ENCODE assay signal across 10 cellular contexts in genomic region chr9:114285166-114285867, GRCh38. TPM values are rescaled to one million over a fixed set of nuclear protein-coding genes. Genes with fewer than 3 reads are reported as not detected.
DNase-seq lines count a peak whose midpoint lies in the region; ATAC-seq, FAIRE-seq and TF ChIP-seq lines count a peak whose summit lies in the region.
"Had no signal": no experiment of that assay in that cellular context is flagged by ENCODE, and none has a peak within 500 bp of the region (broad histone marks: within the 10 kb centered on the region; RNA-seq: fewer than 3 reads in every experiment).

No MANE protein-coding gene starts in this region.

- H3K79me1 ChIP-seq in H1 (ENCODE audit: low read depth, low read length): no peaks in the 10 kb centered on the region

- no peak overlapping the region for H4K91ac ChIP-seq in H1 (replicated peaks; ENCODE audit: insufficient read length, low read length)

- H2BK15ac ChIP-seq in H1 (ENCODE audit: low read length): no peak overlapping the region

- POLR2A ChIA-PET in AG04450 (lab: Yijun Ruan, JAX): interaction anchor here (0.6 to 1.1 kb wide), 2 partner anchors 8 to 19 kb away, joined by 3 to 4 read pairs; no protein-coding TSS in a partner anchor
- POLR2A ChIA-PET in H1 (lab: Charles Lee; ENCODE audit: partially characterized antibody): no interaction called here

- TF ChIP-seq CTCF in AG04450 (IDR thresholded peaks at IDR 0.05; ENCODE audit: low read depth, low read length) (peak; percentile 29; the same call in 1 of the 2 replicates), H1 (IDR thresholded peaks at IDR 0.05; ENCODE audit: control extremely low read depth in 1 of 3, insufficient read depth in 1 of 3, low read depth in 1 of 3, low read length in 3 of 3) (no peak), mucosa of descending colon (IDR thresholded peaks at IDR 0.05) (no peak)

- H3K4me1 ChIP-seq in H1 (replicated peaks in 1 of 4; ENCODE audit: control insufficient read depth in 3 of 4, insufficient read depth in 4 of 4, low read length in 3 of 4) (peaks cover 0 to 20% (median 4%) of the 10 kb centered on the region in 4 experiments; a peak in 5 of 7 replicates), mucosa of descending colon (ENCODE audit: low read depth) (no peaks in the 10 kb centered on the region)

- intact Hi-C loops in mucosa of descending colon (cut with DNase I, micrococcal nuclease): loop anchor here in 1 of 2 donors (5.0 kb wide), 1 partner anchor 133 kb away; no protein-coding TSS in a partner anchor

- WGBS in H1 (ENCODE audit: extremely low coverage in 1 of 2, insufficient coverage in 1 of 2, insufficient read length in 1 of 2, insufficient replicate concordance in 2 of 2, low coverage in 1 of 2, low lambda C conversion rate in 2 of 2, missing lambda C conversion rate in 1 of 2), 2 experiments: 81% methylated on average over 18 of the region's 20 CpGs; no CpG with 5 or more reads in 1 of the 2 experiments

- ATAC-seq in mucosa of descending colon: no peak
- no peak for ATAC-seq in GM19395 (IDR thresholded peaks at IDR 0.05; ENCODE audit: unreplicated experiment)

- no peaks in the 10 kb centered on the region for H3K79me2 ChIP-seq in H1 (ENCODE audit: control insufficient read depth in 1 of 2, insufficient read depth in 2 of 2, low read length in 2 of 2)

- no peak overlapping the region for H2BK20ac ChIP-seq in H1 (ENCODE audit: low read length)

- CTCF ChIA-PET in AG04450 (lab: Charles Lee): interaction anchor here (1.2 to 16.9 kb wide), 4 partner anchors 99 to 203 kb away, joined by 3 to 348 read pairs (median 10); partner anchors contain the start of gene COL27A1
- CTCF ChIA-PET in H1 (lab: Charles Lee; ENCODE audit: partially characterized antibody): interaction anchor here (0.6 to 2.9 kb wide), 10 partner anchors 8 to 202 kb away, joined by 3 to 20 read pairs (median 5); partner anchors contain the start of genes COL27A1 and KIF12

- H3K14ac ChIP-seq in H1 (ENCODE audit: insufficient read length): no peak overlapping the region

- H4K5ac ChIP-seq in H1 (ENCODE audit: insufficient read length, low read depth, low read length): no peak overlapping the region

- no peak overlapping the region for H2BK120ac ChIP-seq in H1 (replicated peaks; ENCODE audit: low read depth, low read length)

- H3K4me3 ChIP-seq in AG04450 (ENCODE audit: low read depth, low read length) (no peak overlapping the region), H1 (ENCODE audit: extremely low read depth in 1 of 4, insufficient read depth in 2 of 4, low read depth in 3 of 4, low read length in 4 of 4) (no peak overlapping the region), mucosa of descending colon (no peak overlapping the region)
- H3K4me3 ChIP-seq: skin epidermis had no signal

- TF ChIP-seq RAD21 in H1 (IDR thresholded peaks at IDR 0.05 in 1 of 2, conservative IDR thresholded peaks at IDR 0.05 in 1 of 2; ENCODE audit: low read depth in 2 of 2, low read length in 2 of 2): no peak

- H3K9me3 ChIP-seq in AG04450 (ENCODE audit: control insufficient read depth, insufficient read depth, low read length): peaks cover 2% of the 10 kb centered on the region; the same call in 1 of the 2 replicates
- no peaks in the 10 kb centered on the region for H3K9me3 ChIP-seq in H1 (ENCODE audit: insufficient read depth in 2 of 2, low read depth in 1 of 2, low read length in 1 of 2)
- H3K9me3 ChIP-seq in mucosa of descending colon: no peaks in the 10 kb centered on the region

- no peak for TF ChIP-seq POLR2A in H1 (IDR thresholded peaks at IDR 0.05; ENCODE audit: control extremely low read depth in 1 of 2, low read depth in 2 of 2, low read length in 2 of 2)

- no peak for TF ChIP-seq EP300 in H1 (IDR thresholded peaks at IDR 0.05; ENCODE audit: borderline replicate concordance in 1 of 2, low read depth in 2 of 2, low read length in 2 of 2)

- no peak overlapping the region for H3K56ac ChIP-seq in H1 (replicated peaks; ENCODE audit: insufficient read length, low read depth, low read length)

- H2BK5ac ChIP-seq in H1 (ENCODE audit: low read depth, low read length): no peak overlapping the region

- no peak overlapping the region for H3K9ac ChIP-seq in H1 (replicated peaks in 1 of 4; ENCODE audit: extremely low read depth in 1 of 4, low read depth in 3 of 4, low read length in 3 of 4)

- H3K27ac ChIP-seq in AG04450 (ENCODE audit: low read depth, low read length) (peak overlapping the region; percentile 58), H1 (ENCODE audit: low read depth, low read length) (no peak overlapping the region)

- H3K27me3 ChIP-seq in AG04450 (ENCODE audit: control insufficient read depth, insufficient read depth, low read length): no peaks in the 10 kb centered on the region
- no peaks in the 10 kb centered on the region for H3K27me3 ChIP-seq in H1 (replicated peaks in 1 of 4; ENCODE audit: control insufficient read depth in 3 of 4, extremely low read depth in 1 of 4, insufficient read depth in 3 of 4, low read length in 3 of 4)

- H3K36me3 ChIP-seq in H1 (ENCODE audit: control insufficient read depth in 2 of 4, insufficient read depth in 4 of 4, low read length in 3 of 4): peaks cover 0 to 4% (median 0%) of the 10 kb centered on the region in 4 experiments; a peak in 1 of 8 replicates
- H3K36me3 ChIP-seq in mucosa of descending colon (ENCODE audit: low read depth): no peaks in the 10 kb centered on the region

- DNase-seq in AG04450 (ENCODE audit: low read depth, low spot score): peak; percentile 78
- peak; percentile 80 for DNase-seq in LHCN-M2 (ENCODE audit: low read depth)
- no peak for DNase-seq in H1 (ENCODE audit: low read depth in 1 of 2, low spot score in 2 of 2)
- DNase-seq in mucosa of descending colon: peak in 2 of 3 donors; percentile 43 to 62
- DNase-seq in DMS153 treated with DMSO at 0.1 percent for 48 hours (lab: John Stamatoyannopoulos, UW; ENCODE audit: unreplicated experiment): no peak
- DNase-seq in GM19240 (ENCODE audit: insufficient read length, low spot score): no peak
- no peak for DNase-seq in activated CD4-positive, alpha-beta T cell treated with anti-CD3 and anti-CD28 coated beads, Interleukin-2, amount 50 U/mL, for 1 hour

- no peaks in the 10 kb centered on the region for H3K23me2 ChIP-seq in H1 (ENCODE audit: low read depth, low read length)

- H4K8ac ChIP-seq in H1 (ENCODE audit: extremely low read depth, insufficient read depth, low read length): no peak overlapping the region

- H3K4ac ChIP-seq in H1 (replicated peaks; ENCODE audit: insufficient read length, low read depth, low read length): no peak overlapping the region

- no peak overlapping the region for H2BK12ac ChIP-seq in H1 (ENCODE audit: low read depth, low read length)

- no peak for FAIRE-seq in H1 (lab: Jason Lieb, UNC)

- peaks cover 0 to 1% of the 10 kb centered on the region in 2 experiments for H4K20me1 ChIP-seq in H1 (replicated peaks in 1 of 2; ENCODE audit: control insufficient read depth in 1 of 2, insufficient read depth in 2 of 2, low read length in 2 of 2)

- H3K23ac ChIP-seq in H1 (ENCODE audit: insufficient read length): no peak overlapping the region

- no peak overlapping the region; the same call in 1 of the 2 replicates for H3K18ac ChIP-seq in H1 (ENCODE audit: extremely low read depth, low read length)

- no peak overlapping the region for H3K4me2 ChIP-seq in H1 (ENCODE audit: insufficient read depth in 1 of 2, low read depth in 2 of 2, low read length in 2 of 2)

- no peak overlapping the region for H2AFZ ChIP-seq in H1 (ENCODE audit: low read length)

- no peak overlapping the region for H2AK5ac ChIP-seq in H1 (ENCODE audit: low read depth, low read length)

TF ChIP-seq in H1, 55 proteins besides CTCF, POLR2A, EP300 and RAD21:
- peak; percentile 87; the same call in 1 of the 2 replicates for TF ChIP-seq MAFK (IDR thresholded peaks at IDR 0.05; ENCODE audit: low read depth, low read length)
- TF ChIP-seq HDAC2 (IDR thresholded peaks at IDR 0.05; ENCODE audit: borderline replicate concordance in 1 of 2, low read depth in 2 of 2, low read length in 2 of 2): no peak
- TF ChIP-seq BACH1 (IDR thresholded peaks at IDR 0.05; ENCODE audit: low read length): peak; percentile 91

RNA-seq across cellular contexts. Expression of gene ORM1, which starts 37.6 kb away (rescaled TPM):
- polyA plus RNA-seq in AG04450 (2011; rRNA removed) (0.17 TPM in 1 of 2 replicates, not detected in the other), H1 (2011; rRNA removed) (0.32 TPM in 1 of 2 replicates, not detected in the other)
- polyA minus RNA-seq in AG04450 (2011; rRNA and poly(A)+ RNA removed): not detected in 2 replicates
- total RNA-seq in LHCN-M2 (2014; rRNA removed) (not detected in 2 replicates), mucosa of descending colon (1 to 10 TPM in 1 of 3 donors, not detected in 2; 2.8 TPM)
- polyA plus RNA-seq in LHCN-M2 (2012): not detected
- total RNA-seq in H1 (2021; fragmentation: NEBNext Ultra II Directional; extraction: Animal tissue kit (Norgen Biotek cat#: 25700)): not detected in 2 replicates
- polyA plus RNA-seq in H1 (2011; cell fraction: cytosol; rRNA removed): not detected
- polyA plus RNA-seq in H1 (2011; cell fraction: nucleus; rRNA removed): not detected
- polyA plus RNA-seq in H1 (2012, experiment 1 of 2): not detected in 4 replicates
- not detected for polyA plus RNA-seq in H1 (2012, experiment 2 of 2)
- polyA plus RNA-seq in H1 (2013, experiment 1 of 2): not detected
- not detected for polyA plus RNA-seq in H1 (2013, experiment 2 of 2)
- polyA minus RNA-seq in H1 (2011; rRNA and poly(A)+ RNA removed): not detected in 2 replicates
- polyA minus RNA-seq in H1 (2011; cell fraction: cytosol; rRNA and poly(A)+ RNA removed): not detected
- polyA minus RNA-seq in H1 (2011; cell fraction: nucleus; rRNA and poly(A)+ RNA removed): not detected

RNA-seq across cellular contexts. Expression of gene ORM2, which starts 44.4 kb away (rescaled TPM):
- polyA plus RNA-seq in AG04450 (2011; rRNA removed): not detected in 2 replicates
- not detected in 2 replicates for polyA minus RNA-seq in AG04450 (2011; rRNA and poly(A)+ RNA removed)
- not detected in 2 replicates for total RNA-seq in LHCN-M2 (2014; rRNA removed)
- polyA plus RNA-seq in LHCN-M2 (2012): not detected
- 0.90 TPM in 1 of 2 replicates, not detected in the other for total RNA-seq in H1 (2021; fragmentation: NEBNext Ultra II Directional; extraction: Animal tissue kit (Norgen Biotek cat#: 25700))
- polyA plus RNA-seq in H1 (2011; rRNA removed): 0.66 and 1.3 TPM in 2 replicates
- polyA plus RNA-seq in H1 (2011; cell fraction: cytosol; rRNA removed): 1.1 TPM
- polyA plus RNA-seq in H1 (2011; cell fraction: nucleus; rRNA removed): 0.17 TPM
- 1.0 to 1.8 TPM (median 1.5 TPM) in 4 replicates for polyA plus RNA-seq in H1 (2012, experiment 1 of 2)
- polyA plus RNA-seq in H1 (2012, experiment 2 of 2): 0.33 TPM
- 0.24 TPM for polyA plus RNA-seq in H1 (2013, experiment 1 of 2)
- polyA plus RNA-seq in H1 (2013, experiment 2 of 2): 0.29 TPM
- polyA minus RNA-seq in H1 (2011; rRNA and poly(A)+ RNA removed): 0.51 TPM in 1 of 2 replicates, not detected in the other
- not detected for polyA minus RNA-seq in H1 (2011; cell fraction: cytosol; rRNA and poly(A)+ RNA removed)
- polyA minus RNA-seq in H1 (2011; cell fraction: nucleus; rRNA and poly(A)+ RNA removed): not detected
- 1 to 10 TPM in 1 of 3 donors, not detected in 2; 1.0 TPM for total RNA-seq in mucosa of descending colon
- total RNA-seq: urinary bladder had no signal

Comparison
In these comparisons a context has a peak if more than half of its experiments do, and no peak if none do; other contexts are left out.
1. DNase-seq: peak in AG04450 (single experiment), LHCN-M2 (single experiment) and mucosa of descending colon (2 of 3); none in H1 (0 of 2), DMS153 treated with DMSO at 0.1 percent for 48 hours (single experiment), GM19240 (single experiment) and activated CD4-positive, alpha-beta T cell treated with anti-CD3 and anti-CD28 coated beads, Interleukin-2, amount 50 U/mL, for 1 hour (single experiment).